In the genomic region with DNA sequence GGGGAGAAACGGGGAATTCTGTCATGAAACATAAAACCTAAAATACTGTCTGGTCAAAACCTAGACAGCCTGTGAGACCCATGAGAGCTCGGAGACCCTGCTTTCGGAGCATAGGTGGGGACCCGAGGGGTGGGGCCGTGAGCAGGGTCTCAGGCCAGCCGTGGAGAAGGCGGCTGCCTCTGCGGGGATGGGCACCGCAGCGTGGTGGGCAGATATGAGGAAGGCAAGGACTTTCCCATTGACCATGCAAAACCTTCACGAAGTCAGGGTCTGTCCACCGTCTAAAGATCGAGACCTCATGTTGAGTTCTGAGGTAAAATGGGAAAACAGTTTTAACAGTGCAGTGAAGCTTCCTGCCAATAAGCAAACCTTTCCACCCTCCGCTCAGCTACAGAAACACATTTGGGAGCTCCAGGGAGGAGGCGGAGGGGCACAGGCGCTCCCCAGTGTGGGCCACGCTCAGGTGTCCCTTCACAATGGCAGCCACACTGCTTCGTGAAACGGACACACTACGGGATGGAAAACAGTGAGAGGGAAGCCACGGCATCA, we compare ENCODE assay signal across 1 cellular context.
TF ChIP-seq lines count a peak whose summit lies in the region.

No MANE protein-coding gene starts in this region.

TF ChIP-seq in WTC11, 78 proteins besides CTCF, POLR2A, EP300 and RAD21 (continued from another document):
- TF ChIP-seq ZNF281 (CRISPR knock-in tag; IDR thresholded peaks at IDR 0.05), result no peak
- TF ChIP-seq, protein P1, sequence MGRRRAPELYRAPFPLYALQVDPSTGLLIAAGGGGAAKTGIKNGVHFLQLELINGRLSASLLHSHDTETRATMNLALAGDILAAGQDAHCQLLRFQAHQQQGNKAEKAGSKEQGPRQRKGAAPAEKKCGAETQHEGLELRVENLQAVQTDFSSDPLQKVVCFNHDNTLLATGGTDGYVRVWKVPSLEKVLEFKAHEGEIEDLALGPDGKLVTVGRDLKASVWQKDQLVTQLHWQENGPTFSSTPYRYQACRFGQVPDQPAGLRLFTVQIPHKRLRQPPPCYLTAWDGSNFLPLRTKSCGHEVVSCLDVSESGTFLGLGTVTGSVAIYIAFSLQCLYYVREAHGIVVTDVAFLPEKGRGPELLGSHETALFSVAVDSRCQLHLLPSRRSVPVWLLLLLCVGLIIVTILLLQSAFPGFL (CRISPR knock-in tag; IDR thresholded peaks at IDR 0.05; ENCODE audit: borderline replicate concordance), result no peak
- no peak for TF ChIP-seq PRRX2 (CRISPR knock-in tag; IDR thresholded peaks at IDR 0.05)
- TF ChIP-seq AR (CRISPR knock-in tag; IDR thresholded peaks at IDR 0.05), result no peak
- TF ChIP-seq, protein P2, sequence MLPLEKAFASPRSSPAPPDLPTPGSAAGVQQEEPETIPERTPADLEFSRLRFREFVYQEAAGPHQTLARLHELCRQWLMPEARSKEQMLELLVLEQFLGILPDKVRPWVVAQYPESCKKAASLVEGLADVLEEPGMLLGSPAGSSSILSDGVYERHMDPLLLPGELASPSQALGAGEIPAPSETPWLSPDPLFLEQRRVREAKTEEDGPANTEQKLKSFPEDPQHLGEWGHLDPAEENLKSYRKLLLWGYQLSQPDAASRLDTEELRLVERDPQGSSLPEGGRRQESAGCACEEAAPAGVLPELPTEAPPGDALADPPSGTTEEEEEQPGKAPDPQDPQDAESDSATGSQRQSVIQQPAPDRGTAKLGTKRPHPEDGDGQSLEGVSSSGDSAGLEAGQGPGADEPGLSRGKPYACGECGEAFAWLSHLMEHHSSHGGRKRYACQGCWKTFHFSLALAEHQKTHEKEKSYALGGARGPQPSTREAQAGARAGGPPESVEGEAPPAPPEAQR (CRISPR knock-in tag; IDR thresholded peaks at IDR 0.05), result no peak
- TF ChIP-seq ZNF121 (CRISPR knock-in tag; IDR thresholded peaks at IDR 0.05), result no peak
- no peak for TF ChIP-seq ZNF263 (CRISPR knock-in tag; IDR thresholded peaks at IDR 0.05; ENCODE audit: low read depth)
- no peak for TF ChIP-seq SMAD4 (CRISPR knock-in tag; IDR thresholded peaks at IDR 0.05)
- TF ChIP-seq JUN (CRISPR knock-in tag; IDR thresholded peaks at IDR 0.05), result no peak
